24 cellular contexts compared by ENCODE assay signal in the genomic region with DNA sequence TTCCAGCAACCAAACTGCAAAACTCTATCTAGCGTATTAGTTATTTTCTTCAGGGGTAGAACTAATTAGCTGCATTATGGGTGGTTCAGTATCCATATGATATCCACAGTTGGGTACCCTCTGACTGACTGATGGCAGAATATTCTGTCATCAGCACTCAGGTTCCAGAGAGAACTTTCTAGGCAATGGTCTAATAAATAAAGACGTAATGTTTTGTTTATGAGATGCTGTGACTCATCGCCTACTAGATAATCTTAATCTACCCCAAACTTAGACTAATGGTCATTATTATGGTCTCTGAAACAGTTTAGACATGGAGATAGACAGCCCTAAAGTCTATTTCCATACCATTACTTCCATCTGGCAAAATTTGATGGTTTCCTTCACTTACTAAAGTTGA.
DNase-seq lines count a peak whose midpoint lies in the region; ATAC-seq, FAIRE-seq and TF ChIP-seq lines count a peak whose summit lies in the region.
"Had no signal": no experiment of that assay in that cellular context is flagged by ENCODE, and none has a peak within 500 bp of the region (broad histone marks: within the 10 kb centered on the region; RNA-seq: fewer than 3 reads in every experiment).

No MANE protein-coding gene starts in this region.

- H4K91ac ChIP-seq in IMR-90 (ENCODE audit: insufficient read depth, low read depth, low read length) (no peak overlapping the region), H9 (ENCODE audit: insufficient read length, low read depth, low read length) (no peak overlapping the region)

- H3K9me3 ChIP-seq in IMR-90 (ENCODE audit: control insufficient read depth, insufficient read depth, low read length), result no peaks in the 10 kb centered on the region
- H3K9me3 ChIP-seq in K562 (replicated peaks; ENCODE audit: control insufficient read depth, insufficient read depth, low read depth, low read length), result no peaks in the 10 kb centered on the region
- no peaks in the 10 kb centered on the region for H3K9me3 ChIP-seq in H9 (ENCODE audit: control insufficient read depth, low read depth, low read length)
- H3K9me3 ChIP-seq: BLaER1, Caco-2 had no signal

- H4K5ac ChIP-seq in IMR-90 (ENCODE audit: low read depth, low read length), result no peak overlapping the region
- H4K5ac ChIP-seq in H9 (ENCODE audit: insufficient read length, low read depth, low read length), result no peak overlapping the region

- H2AFZ ChIP-seq in IMR-90 (replicated peaks; ENCODE audit: low read length, poor library complexity) (no peak overlapping the region), K562 (ENCODE audit: low read depth, low read length) (no peak overlapping the region), H9 (ENCODE audit: low read length) (no peak overlapping the region)

- H3K9me1 ChIP-seq in IMR-90 (ENCODE audit: insufficient read depth, low read length), result peaks cover 12% of the 10 kb centered on the region; the same call in 1 of the 2 replicates
- H3K9me1 ChIP-seq in K562 (ENCODE audit: control insufficient read depth, insufficient read depth, low read length), result no peaks in the 10 kb centered on the region

- H3K4me3 Mint-ChIP-seq in stimulated activated naive CD8-positive, alpha-beta T cell treated with anti-CD3 and anti-CD28 coated beads, Interleukin-15, amount 100 ng/mL, for 72 hours, result no peak overlapping the region
- no peak overlapping the region for H3K4me3 Mint-ChIP-seq in H9
- H3K4me3 Mint-ChIP-seq: B cell; CD8-positive, alpha-beta T cell; HFFc6 had no signal

- peaks cover 20 to 70% of the 10 kb centered on the region in 2 experiments for H3K79me1 ChIP-seq in IMR-90 (ENCODE audit: low read depth in 1 of 2, low read length in 2 of 2)
- H3K79me1 ChIP-seq in H9 (ENCODE audit: insufficient read depth, low read depth, low read length, poor library complexity, severe bottlenecking), result peaks cover 3% of the 10 kb centered on the region

- H2AK5ac ChIP-seq in IMR-90 (ENCODE audit: low read depth, low read length) (no peak overlapping the region), H9 (ENCODE audit: insufficient read length, low read length) (no peak overlapping the region)

- no peak overlapping the region for H2AK9ac ChIP-seq in IMR-90 (replicated peaks; ENCODE audit: low read depth, low read length, poor library complexity)

- H3K4me2 ChIP-seq in IMR-90 (ENCODE audit: low read depth, low read length) (no peak overlapping the region), K562 (ENCODE audit: insufficient read depth, low read length) (no peak overlapping the region), H9 (ENCODE audit: insufficient read depth, insufficient read length, low read length) (no peak overlapping the region)
- H3K4me2 ChIP-seq: BLaER1 had no signal

- H2BK12ac ChIP-seq in H9 (ENCODE audit: insufficient read length, low read depth, low read length), result no peak overlapping the region

- H2BK20ac ChIP-seq in IMR-90 (ENCODE audit: low read depth, low read length) (no peak overlapping the region), H9 (ENCODE audit: low read depth, low read length, poor library complexity, severe bottlenecking) (no peak overlapping the region)

- H3K9me3 Mint-ChIP-seq in stimulated activated naive CD8-positive, alpha-beta T cell treated with anti-CD3 and anti-CD28 coated beads, Interleukin-15, amount 100 ng/mL, for 72 hours, result no peaks in the 10 kb centered on the region
- H3K9me3 Mint-ChIP-seq in H9, result no peaks in the 10 kb centered on the region
- H3K9me3 Mint-ChIP-seq: CD4-positive, CD25-positive, alpha-beta regulatory T cell; CD8-positive, alpha-beta T cell; HFFc6 had no signal

- H3K23ac ChIP-seq in IMR-90 (ENCODE audit: low read depth, low read length), result no peak overlapping the region
- no peak overlapping the region for H3K23ac ChIP-seq in H9 (ENCODE audit: insufficient read length, low read depth, low read length)

- H3K4me3 ChIP-seq in IMR-90 (ENCODE audit: insufficient read depth, low read depth, low read length) (no peak overlapping the region), K562 (no peak overlapping the region), fibroblast of villous mesenchyme (ENCODE audit: low read depth, low read length) (no peak overlapping the region)
- H3K4me3 ChIP-seq: BLaER1, GM12878 had no signal

- DNase-seq in ELR (ENCODE audit: low read depth), result peak; percentile 45
- DNase-seq in IMR-90, result peak; percentile 26
- no peak for DNase-seq in K562 (ENCODE audit: extremely low read depth in 1 of 4, low spot score in 3 of 4)
- DNase-seq in fibroblast of villous mesenchyme (ENCODE audit: low read depth), result peak; percentile 43
- no peak for DNase-seq in stimulated activated naive CD8-positive, alpha-beta T cell treated with anti-CD3 and anti-CD28 coated beads, Interleukin-15, amount 100 ng/mL, for 72 hours
- no peak for DNase-seq in H9
- DNase-seq in NCI-H1105 (lab: John Stamatoyannopoulos, UW), result no peak
- no peak for DNase-seq in kidney tubule cell (ENCODE audit: low spot score)
- DNase-seq: Caco-2; CD4-positive, CD25-positive, alpha-beta regulatory T cell; CD8-positive, alpha-beta T cell; DMS153; DND-41; GDM1; H7; HFFc6 had no signal

- no CpG with 5 or more reads among the region's 3 CpGs for WGBS in IMR-90 (ENCODE audit: extremely low coverage in 2 of 2, insufficient read length in 1 of 2), 2 experiments
- 71% methylated on average over 3 of the region's 3 CpGs for WGBS in K562 (ENCODE audit: insufficient coverage, low coverage, missing lambda C conversion rate)
- WGBS in H9 (ENCODE audit: extremely low coverage, insufficient read length, low lambda C conversion rate), result no CpG with 5 or more reads among the region's 3 CpGs

- no peak for TF ChIP-seq CTCF in IMR-90 (conservative IDR thresholded peaks at IDR 0.05; ENCODE audit: low read depth, low read length)
- no peak for TF ChIP-seq CTCF in K562 (IDR thresholded peaks at IDR 0.05 in 2 of 3, conservative IDR thresholded peaks at IDR 0.05 in 1 of 3; ENCODE audit: insufficient read depth in 2 of 3, low read depth in 1 of 3, low read length in 3 of 3)
- no peak for TF ChIP-seq CTCF in fibroblast of villous mesenchyme (IDR thresholded peaks at IDR 0.05; ENCODE audit: insufficient read depth, low read depth, low read length)
- no peak for TF ChIP-seq CTCF in H9 (conservative IDR thresholded peaks at IDR 0.05)

- intact Hi-C loops in IMR-90 (cut with micrococcal nuclease), result loop anchor here (5.0 kb wide), 1 partner anchor 40 kb away; no protein-coding TSS in a partner anchor
- intact Hi-C loops in K562 (cut with micrococcal nuclease), result no loop called here

- H3K14ac ChIP-seq in IMR-90 (replicated peaks; ENCODE audit: low read depth, low read length) (no peak overlapping the region), H9 (ENCODE audit: insufficient read depth, low read length) (no peak overlapping the region)

- dilution Hi-C loops in IMR-90 (cut with HindIII; ENCODE audit: low sequenced_read_pairs, unreplicated experiment), result no loop called here

- H3K27ac ChIP-seq in IMR-90 (ENCODE audit: insufficient read depth, low read length) (no peak overlapping the region), K562 (ENCODE audit: extremely low read depth, low read depth, low read length) (no peak overlapping the region), H9 (ENCODE audit: insufficient read length, low read depth, low read length) (no peak overlapping the region)
- H3K27ac ChIP-seq: 22Rv1, BLaER1, C4-2B had no signal

- H3K4me1 Mint-ChIP-seq in stimulated activated naive CD8-positive, alpha-beta T cell treated with anti-CD3 and anti-CD28 coated beads, Interleukin-15, amount 100 ng/mL, for 72 hours, result peaks cover 60% of the 10 kb centered on the region
- H3K4me1 Mint-ChIP-seq in H9, result peaks cover 4 to 5% of the 10 kb centered on the region in 2 experiments

- H3K9ac ChIP-seq in IMR-90 (ENCODE audit: low read depth, low read length) (no peak overlapping the region), K562 (ENCODE audit: insufficient read depth in 1 of 2, low read depth in 2 of 2, low read length in 2 of 2) (no peak overlapping the region), H9 (ENCODE audit: extremely low read depth, insufficient read length, low read length) (no peak overlapping the region)
- H3K9ac ChIP-seq: BLaER1 had no signal

- CTCF ChIA-PET in IMR-90 (lab: Yijun Ruan, JAX), result interaction anchor here (1.2 kb wide), 1 partner anchor 8 kb away, joined by 3 read pairs; no protein-coding TSS in a partner anchor
- CTCF ChIA-PET in K562 (lab: Yijun Ruan, JAX; ENCODE audit: low intra/inter-chr PET ratio), result no interaction called here

- no peak for TF ChIP-seq RAD21 in IMR-90 (IDR thresholded peaks at IDR 0.05; ENCODE audit: low read length)
- TF ChIP-seq RAD21 in K562 (CRISPR knock-in tag; conservative IDR thresholded peaks at IDR 0.05 in 1 of 2, IDR thresholded peaks at IDR 0.05 in 1 of 2), result no peak

- H3K56ac ChIP-seq in IMR-90 (ENCODE audit: extremely low read depth, insufficient read depth, low read length) (no peak overlapping the region), H9 (ENCODE audit: insufficient read length, low read depth, low read length) (no peak overlapping the region)

- H3K36me3 ChIP-seq in IMR-90 (ENCODE audit: control insufficient read depth, insufficient read depth, low read length), result no peaks in the 10 kb centered on the region
- no peaks in the 10 kb centered on the region for H3K36me3 ChIP-seq in K562 (ENCODE audit: control insufficient read depth, insufficient read depth, low read length)
- H3K36me3 ChIP-seq: BLaER1 had no signal

- no peak overlapping the region for H2BK120ac ChIP-seq in IMR-90 (ENCODE audit: low read depth, low read length)
- H2BK120ac ChIP-seq in H9 (ENCODE audit: low read depth, low read length, poor library complexity, severe bottlenecking), result no peak overlapping the region

- no peak overlapping the region for H3T11ph ChIP-seq in H9 (ENCODE audit: low read length)

- H2BK15ac ChIP-seq in IMR-90 (ENCODE audit: low read depth, low read length) (no peak overlapping the region), H9 (ENCODE audit: low read depth, low read length) (no peak overlapping the region)

- in situ Hi-C loops in IMR-90 (cut with MboI; ENCODE audit: low sequenced_read_pairs) (no loop called here), K562 (cut with MboI) (no loop called here)

- H3K4me1 ChIP-seq in IMR-90 (ENCODE audit: control insufficient read depth, insufficient read depth, low read length) (0 out of 2 replicates have a peak, but pooled peaks cover 2% of the 10 kb centered on the region), K562 (replicated peaks in 1 of 2; ENCODE audit: control insufficient read depth in 2 of 2, insufficient read depth in 2 of 2, low read length in 2 of 2) (peaks cover 0 to 5% of the 10 kb centered on the region in 2 experiments; a peak in 3 of 5 replicates), H9 (ENCODE audit: insufficient read depth, low read length) (no peaks in the 10 kb centered on the region)

- TF ChIP-seq POLR2A in IMR-90 (IDR thresholded peaks at IDR 0.05; ENCODE audit: low read depth, low read length) (no peak), K562 (conservative IDR thresholded peaks at IDR 0.05) (no peak)

- H3K18ac ChIP-seq in IMR-90 (ENCODE audit: low read depth, low read length) (no peak overlapping the region), H9 (ENCODE audit: insufficient read length, low read depth, low read length) (no peak overlapping the region)

- no peak overlapping the region for H4K8ac ChIP-seq in IMR-90 (ENCODE audit: low read depth in 2 of 2, low read length in 2 of 2)
- no peak overlapping the region for H4K8ac ChIP-seq in H9 (replicated peaks; ENCODE audit: insufficient read length, low read depth, low read length)

- H4K20me1 ChIP-seq in IMR-90 (ENCODE audit: insufficient read depth, low read length), result peaks cover 47% of the 10 kb centered on the region
- H4K20me1 ChIP-seq in K562 (replicated peaks; ENCODE audit: control insufficient read depth, insufficient read depth, low read length), result peaks cover 13% of the 10 kb centered on the region
- no peaks in the 10 kb centered on the region for H4K20me1 ChIP-seq in H9 (ENCODE audit: control insufficient read depth, insufficient read depth, insufficient read length)

- H3K27me3 ChIP-seq in IMR-90 (ENCODE audit: control insufficient read depth, insufficient read depth, low read length) (no peaks in the 10 kb centered on the region), K562 (ENCODE audit: control insufficient read depth in 2 of 2, insufficient read depth in 2 of 2, low read length in 2 of 2) (no peaks in the 10 kb centered on the region), H9 (ENCODE audit: insufficient read depth, low read length) (no peaks in the 10 kb centered on the region)
- H3K27me3 ChIP-seq: BLaER1 had no signal

- H3K23me2 ChIP-seq in H9 (ENCODE audit: insufficient read length, low read depth, low read length, poor library complexity, severe bottlenecking), result no peaks in the 10 kb centered on the region

- no peaks in the 10 kb centered on the region for H3K36me3 Mint-ChIP-seq in H9 (ENCODE audit: insufficient read depth in 1 of 3, low read depth in 3 of 3)
- H3K36me3 Mint-ChIP-seq: CD4-positive, CD25-positive, alpha-beta regulatory T cell had no signal

- no TSS peak for BruUV-seq in IMR-90 (replicated peaks; lab: Mats Ljungman, UMichigan)
- no TSS peak for BruUV-seq in K562 (replicated peaks; lab: Mats Ljungman, UMichigan)

- no peak for FAIRE-seq in K562 (lab: Jason Lieb, UNC)
- FAIRE-seq: GM12878, GM18507, H1 had no signal

- H3K4ac ChIP-seq in IMR-90 (ENCODE audit: low read depth, low read length), result no peak overlapping the region
- no peak overlapping the region for H3K4ac ChIP-seq in H9 (ENCODE audit: low read depth, low read length)

- H3K79me2 ChIP-seq in K562 (ENCODE audit: control insufficient read depth, insufficient read depth, low read length) (peaks cover 73% of the 10 kb centered on the region), H9 (ENCODE audit: insufficient read depth, low read length) (no peaks in the 10 kb centered on the region)

- no peaks in the 10 kb centered on the region for H3K27me3 Mint-ChIP-seq in stimulated activated naive CD8-positive, alpha-beta T cell treated with anti-CD3 and anti-CD28 coated beads, Interleukin-15, amount 100 ng/mL, for 72 hours
- no peaks in the 10 kb centered on the region for H3K27me3 Mint-ChIP-seq in H9 (ENCODE audit: low read depth)
- H3K27me3 Mint-ChIP-seq: B cell; CD4-positive, CD25-positive, alpha-beta regulatory T cell had no signal

- POLR2A ChIA-PET in IMR-90 (lab: Charles Lee; ENCODE audit: unreplicated experiment), result interaction anchor here (0.6 kb wide), 1 partner anchor 51 kb away, joined by 3 read pairs; no protein-coding TSS in a partner anchor
- POLR2A ChIA-PET in K562 (lab: Yijun Ruan, JAX), result interaction anchor here (1.3 kb wide), 1 partner anchor 13 kb away, joined by 5 read pairs; no protein-coding TSS in a partner anchor

- ATAC-seq in IMR-90 (ENCODE audit: low read depth) (no peak), K562 (no peak)
- no peak for ATAC-seq in stimulated activated naive CD8-positive, alpha-beta T cell treated with anti-CD3 and anti-CD28 coated beads, Interleukin-15, amount 100 ng/mL, for 72 hours
- ATAC-seq: CD8-positive, alpha-beta T cell; GM12878; HCT116 had no signal

- H2BK5ac ChIP-seq in IMR-90 (ENCODE audit: low read depth, low read length, poor library complexity, severe bottlenecking) (no peak overlapping the region), H9 (ENCODE audit: insufficient read length, low read length) (no peak overlapping the region)

- H3K27ac Mint-ChIP-seq in stimulated activated naive CD8-positive, alpha-beta T cell treated with anti-CD3 and anti-CD28 coated beads, Interleukin-15, amount 100 ng/mL, for 72 hours, result no peak overlapping the region
- no peak overlapping the region for H3K27ac Mint-ChIP-seq in H9
- H3K27ac Mint-ChIP-seq: B cell; CD8-positive, alpha-beta T cell; HFFc6 had no signal

- no peak for TF ChIP-seq EP300 in K562 (IDR thresholded peaks at IDR 0.05; ENCODE audit: low read length)

Comparison
In these comparisons a context has a peak if more than half of its experiments do, and no peak if none do; other contexts are left out.
1. DNase-seq: peak in ELR (single experiment), IMR-90 (single experiment) and fibroblast of villous mesenchyme (single experiment); none in K562 (0 of 4), stimulated activated naive CD8-positive, alpha-beta T cell treated with anti-CD3 and anti-CD28 coated beads, Interleukin-15, amount 100 ng/mL, for 72 hours (0 of 2), H9 (single experiment), NCI-H1105 (single experiment) and kidney tubule cell (single experiment).